ENCODE assay signal across 2 cellular contexts in the genomic region with DNA sequence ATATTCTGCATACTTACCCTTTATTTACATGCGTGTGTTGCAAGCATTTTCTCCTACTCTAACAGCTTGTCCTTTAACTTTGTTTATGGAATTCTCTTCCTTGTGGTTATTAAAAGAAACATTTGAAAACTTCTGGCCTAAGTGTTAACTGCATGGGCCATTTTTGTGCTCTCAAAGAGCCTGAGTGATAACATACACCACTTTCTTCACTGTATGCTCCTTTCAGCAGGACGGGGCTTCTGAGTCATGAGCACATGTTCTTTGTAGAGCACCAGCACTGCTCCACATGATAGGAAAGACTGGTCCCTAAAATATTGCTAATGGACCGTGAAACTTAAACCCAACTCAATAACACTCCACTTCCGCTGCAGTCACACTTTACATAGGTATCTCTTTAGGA.
TF ChIP-seq lines count a peak whose summit lies in the region.

No MANE protein-coding gene starts in this region.

TF ChIP-seq in GM23338, 12 proteins besides CTCF, POLR2A, EP300 and RAD21 (continues in another document):
- TF ChIP-seq ZNF114 (CRISPR knock-in tag; IDR thresholded peaks at IDR 0.05) = no peak
- no peak for TF ChIP-seq EZH2 (IDR thresholded peaks at IDR 0.05; ENCODE audit: low read depth, unreplicated experiment)
- TF ChIP-seq STAT1 (IDR thresholded peaks at IDR 0.05; ENCODE audit: unreplicated experiment) = no peak
- TF ChIP-seq CREB1 (CRISPR knock-in tag; IDR thresholded peaks at IDR 0.05; ENCODE audit: low read depth) = no peak
- no peak for TF ChIP-seq EZH2phosphoT487 (IDR thresholded peaks at IDR 0.05; ENCODE audit: unreplicated experiment)
- no peak for TF ChIP-seq POLR2AphosphoS5 (IDR thresholded peaks at IDR 0.05; ENCODE audit: low read depth)
- TF ChIP-seq NANOG (IDR thresholded peaks at IDR 0.05; ENCODE audit: borderline replicate concordance) = no peak
- TF ChIP-seq, protein P1, sequence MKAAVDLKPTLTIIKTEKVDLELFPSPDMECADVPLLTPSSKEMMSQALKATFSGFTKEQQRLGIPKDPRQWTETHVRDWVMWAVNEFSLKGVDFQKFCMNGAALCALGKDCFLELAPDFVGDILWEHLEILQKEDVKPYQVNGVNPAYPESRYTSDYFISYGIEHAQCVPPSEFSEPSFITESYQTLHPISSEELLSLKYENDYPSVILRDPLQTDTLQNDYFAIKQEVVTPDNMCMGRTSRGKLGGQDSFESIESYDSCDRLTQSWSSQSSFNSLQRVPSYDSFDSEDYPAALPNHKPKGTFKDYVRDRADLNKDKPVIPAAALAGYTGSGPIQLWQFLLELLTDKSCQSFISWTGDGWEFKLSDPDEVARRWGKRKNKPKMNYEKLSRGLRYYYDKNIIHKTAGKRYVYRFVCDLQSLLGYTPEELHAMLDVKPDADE (IDR thresholded peaks at IDR 0.05) = no peak
- TF ChIP-seq JUNB (IDR thresholded peaks at IDR 0.05; ENCODE audit: unreplicated experiment) = no peak
- TF ChIP-seq ZNF462 (CRISPR knock-in tag; IDR thresholded peaks at IDR 0.05) = no peak
- no peak for TF ChIP-seq ZNF331 (CRISPR knock-in tag; IDR thresholded peaks at IDR 0.05; ENCODE audit: low read depth)

TF ChIP-seq in H1, 55 proteins besides CTCF, POLR2A, EP300 and RAD21:
- TF ChIP-seq MAFK (IDR thresholded peaks at IDR 0.05; ENCODE audit: low read depth, low read length) (no peak), CTBP2 (IDR thresholded peaks at IDR 0.05; ENCODE audit: borderline replicate concordance, insufficient read depth, insufficient read length, low read length) (no peak), BRCA1 (IDR thresholded peaks at IDR 0.05; ENCODE audit: low read depth, low read length) (no peak), KDM4A (IDR thresholded peaks at IDR 0.05; ENCODE audit: low read depth, low read length, severe bottlenecking) (no peak), TEAD4 (IDR thresholded peaks at IDR 0.05; ENCODE audit: low read depth, low read length) (no peak), GTF2F1 (IDR thresholded peaks at IDR 0.05; ENCODE audit: borderline replicate concordance, low read depth, low read length) (no peak), KDM5A (IDR thresholded peaks at IDR 0.05; ENCODE audit: low read length) (no peak), BACH1 (IDR thresholded peaks at IDR 0.05; ENCODE audit: low read length) (no peak), SP1 (IDR thresholded peaks at IDR 0.05; ENCODE audit: low read depth, low read length) (no peak), TAF1 (IDR thresholded peaks at IDR 0.05; ENCODE audit: low read depth, low read length) (no peak), EGR1 (IDR thresholded peaks at IDR 0.05; ENCODE audit: borderline replicate concordance, low read depth, low read length) (no peak), CREB1 (IDR thresholded peaks at IDR 0.05) (no peak), CHD2 (IDR thresholded peaks at IDR 0.05; ENCODE audit: low read length) (no peak), SUZ12 (IDR thresholded peaks at IDR 0.05; ENCODE audit: low read length) (no peak), TCF12 (IDR thresholded peaks at IDR 0.05; ENCODE audit: low read depth, low read length) (no peak), TBP (IDR thresholded peaks at IDR 0.05; ENCODE audit: low read depth, low read length) (no peak), CEBPB (IDR thresholded peaks at IDR 0.05; ENCODE audit: low read depth, low read length) (no peak), NRF1 (IDR thresholded peaks at IDR 0.05; ENCODE audit: low read depth, low read length) (no peak), SP4 (IDR thresholded peaks at IDR 0.05; ENCODE audit: low read length) (no peak)
